Comparison of ENCODE assay signal across 10 cellular contexts in the genomic region with DNA sequence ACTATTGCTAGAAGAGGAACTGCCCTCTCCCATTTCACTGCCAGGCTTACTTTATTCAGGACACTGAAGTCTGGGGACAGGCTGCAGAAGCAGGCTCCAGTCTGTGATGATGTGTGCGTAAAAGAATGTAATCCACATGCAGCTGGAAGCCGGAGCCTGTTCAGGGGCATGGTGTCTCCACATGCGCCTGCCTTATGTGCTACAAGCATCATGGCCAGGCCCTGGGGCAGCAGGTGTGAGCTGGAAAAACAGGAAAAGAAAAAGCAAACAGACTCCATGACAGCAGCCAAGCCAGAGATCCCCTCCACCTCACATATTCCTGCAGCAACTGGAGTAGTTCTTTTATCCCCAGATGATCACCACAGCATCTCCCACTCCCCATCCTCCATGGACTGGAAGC. TPM values are rescaled to one million over a fixed set of nuclear protein-coding genes. Genes with fewer than 3 reads are reported as not detected.
DNase-seq lines count a peak whose midpoint lies in the region; ATAC-seq and TF ChIP-seq lines count a peak whose summit lies in the region.
"Had no signal": no experiment of that assay in that cellular context is flagged by ENCODE, and none has a peak within 500 bp of the region (broad histone marks: within the 10 kb centered on the region; RNA-seq: fewer than 3 reads in every experiment).

No MANE protein-coding gene starts in this region.

- H3K27ac ChIP-seq in suprapubic skin (peak overlapping the region; percentile 59), H9 (ENCODE audit: insufficient read length, low read depth, low read length) (no peak overlapping the region)

- TF ChIP-seq POLR2A in suprapubic skin (IDR thresholded peaks at IDR 0.05) = no peak

- no peak overlapping the region for H2BK12ac ChIP-seq in H9 (ENCODE audit: insufficient read length, low read depth, low read length)

- H3K79me2 ChIP-seq in H9 (ENCODE audit: insufficient read depth, low read length) = no peaks in the 10 kb centered on the region

- no peaks in the 10 kb centered on the region for H4K20me1 ChIP-seq in H9 (ENCODE audit: control insufficient read depth, insufficient read depth, insufficient read length)

- H3K9me3 Mint-ChIP-seq in WTC11 = no peaks in the 10 kb centered on the region
- H3K9me3 Mint-ChIP-seq in H9 = no peaks in the 10 kb centered on the region
- H3K9me3 Mint-ChIP-seq in activated CD4-positive, alpha-beta memory T cell treated with anti-CD3 and anti-CD28 coated beads for 36 hours = no peaks in the 10 kb centered on the region

- H3K36me3 Mint-ChIP-seq in WTC11 = no peaks in the 10 kb centered on the region
- peaks cover 0 to 3% (median 0%) of the 10 kb centered on the region in 3 experiments; a peak in 2 of 7 replicates for H3K36me3 Mint-ChIP-seq in H9 (ENCODE audit: insufficient read depth in 1 of 3, low read depth in 3 of 3)
- H3K36me3 Mint-ChIP-seq in activated CD4-positive, alpha-beta memory T cell treated with anti-CD3 and anti-CD28 coated beads for 36 hours = peaks cover 2% of the 10 kb centered on the region

- no peak overlapping the region for H3K56ac ChIP-seq in H9 (ENCODE audit: insufficient read length, low read depth, low read length)

- TF ChIP-seq CTCF in WTC11 (IDR thresholded peaks at IDR 0.05) = no peak
- TF ChIP-seq CTCF in suprapubic skin (IDR thresholded peaks at IDR 0.05) = no peak
- no peak for TF ChIP-seq CTCF in H9 (conservative IDR thresholded peaks at IDR 0.05)

- no peaks in the 10 kb centered on the region for H3K23me2 ChIP-seq in H9 (ENCODE audit: insufficient read length, low read depth, low read length, poor library complexity, severe bottlenecking)

- POLR2A ChIA-PET in WTC11 (lab: Charles Lee) = no interaction called here
- POLR2A ChIA-PET in activated CD4-positive, alpha-beta memory T cell treated with anti-CD3 and anti-CD28 coated beads for 36 hours (lab: Charles Lee) = no interaction called here

- H3T11ph ChIP-seq in H9 (ENCODE audit: low read length) = no peak overlapping the region

- H3K4me1 Mint-ChIP-seq in WTC11 (peaks cover 8% of the 10 kb centered on the region; the same call in 1 of the 2 replicates), H9 (peaks cover 10 to 14% of the 10 kb centered on the region in 2 experiments)
- H3K4me1 Mint-ChIP-seq in activated CD4-positive, alpha-beta memory T cell treated with anti-CD3 and anti-CD28 coated beads for 36 hours (ENCODE audit: low read depth) = no peaks in the 10 kb centered on the region

- H4K91ac ChIP-seq in H9 (ENCODE audit: insufficient read length, low read depth, low read length) = no peak overlapping the region

- H4K5ac ChIP-seq in H9 (ENCODE audit: insufficient read length, low read depth, low read length) = no peak overlapping the region

- no peak overlapping the region for H3K9ac ChIP-seq in H9 (ENCODE audit: extremely low read depth, insufficient read length, low read length)

- H3K27me3 Mint-ChIP-seq in WTC11 (ENCODE audit: low read depth) (no peaks in the 10 kb centered on the region), H9 (ENCODE audit: low read depth) (no peaks in the 10 kb centered on the region)
- no peaks in the 10 kb centered on the region for H3K27me3 Mint-ChIP-seq in activated CD4-positive, alpha-beta memory T cell treated with anti-CD3 and anti-CD28 coated beads for 36 hours

- H2AFZ ChIP-seq in H9 (ENCODE audit: low read length) = no peak overlapping the region

- H3K23ac ChIP-seq in H9 (ENCODE audit: insufficient read length, low read depth, low read length) = no peak overlapping the region

- CTCF ChIA-PET in WTC11 (lab: Charles Lee) = interaction anchor here (0.6 to 3.8 kb wide), 3 partner anchors 10 to 301 kb away, joined by 3 to 31 read pairs (median 4); no protein-coding TSS in a partner anchor
- CTCF ChIA-PET in activated CD4-positive, alpha-beta memory T cell treated with anti-CD3 and anti-CD28 coated beads for 36 hours (lab: Charles Lee) = interaction anchor here (2.8 kb wide), 1 partner anchor 9 kb away, joined by 15 read pairs; no protein-coding TSS in a partner anchor

- H3K9me3 ChIP-seq in suprapubic skin (no peaks in the 10 kb centered on the region), H9 (ENCODE audit: control insufficient read depth, low read depth, low read length) (no peaks in the 10 kb centered on the region)
- H3K9me3 ChIP-seq: adrenal gland had no signal

- H3K27ac Mint-ChIP-seq in WTC11 = no peak overlapping the region
- H3K27ac Mint-ChIP-seq in H9 = peak overlapping the region in 1 of 3 experiments; percentile 44; a peak in 1 of 7 replicates
- no peak overlapping the region for H3K27ac Mint-ChIP-seq in activated CD4-positive, alpha-beta memory T cell treated with anti-CD3 and anti-CD28 coated beads for 36 hours

- ATAC-seq in WTC11 = no peak; the same call in none of the 2 replicates
- ATAC-seq in left ventricle myocardium superior = peak; percentile 96

- H2AK5ac ChIP-seq in H9 (ENCODE audit: insufficient read length, low read length) = no peak overlapping the region

- H3K18ac ChIP-seq in H9 (ENCODE audit: insufficient read length, low read depth, low read length) = no peak overlapping the region

- no peak overlapping the region for H2BK15ac ChIP-seq in H9 (ENCODE audit: low read depth, low read length)

- no peak overlapping the region for H3K4ac ChIP-seq in H9 (ENCODE audit: low read depth, low read length)

- no peak overlapping the region for H2BK20ac ChIP-seq in H9 (ENCODE audit: low read depth, low read length, poor library complexity, severe bottlenecking)

- peak; percentile 34 for DNase-seq in NCI-H1092 treated with DMSO at 0.1 percent for 48 hours (lab: John Stamatoyannopoulos, UW)
- no peak for DNase-seq in NCI-H1092 (lab: John Stamatoyannopoulos, UW)
- DNase-seq in WTC11 (ENCODE audit: low spot score) = no peak
- peak; percentile 60 for DNase-seq in left ventricle myocardium superior
- no peak for DNase-seq in suprapubic skin (ENCODE audit: low spot score in 2 of 2)
- DNase-seq in central memory CD4-positive, alpha-beta T cell = no peak
- no peak for DNase-seq in H9
- DNase-seq in activated CD4-positive, alpha-beta memory T cell treated with anti-CD3 and anti-CD28 coated beads for 36 hours = no peak
- DNase-seq: 8988T, adrenal gland had no signal

- H3K4me3 ChIP-seq in suprapubic skin = no peak overlapping the region
- H3K4me3 ChIP-seq: adrenal gland had no signal

- intact Hi-C loops in left ventricle myocardium superior (cut with micrococcal nuclease) = no loop called here
- intact Hi-C loops in activated CD4-positive, alpha-beta memory T cell treated with anti-CD3 and anti-CD28 coated beads for 36 hours (cut with micrococcal nuclease) = no loop called here

- no peaks in the 10 kb centered on the region for H3K36me3 ChIP-seq in suprapubic skin
- H3K36me3 ChIP-seq: adrenal gland had no signal

- H3K4me1 ChIP-seq in suprapubic skin (peaks cover 43% of the 10 kb centered on the region), H9 (ENCODE audit: insufficient read depth, low read length) (no peaks in the 10 kb centered on the region)

- no peaks in the 10 kb centered on the region for H3K79me1 ChIP-seq in H9 (ENCODE audit: insufficient read depth, low read depth, low read length, poor library complexity, severe bottlenecking)

- H3K4me2 ChIP-seq in H9 (ENCODE audit: insufficient read depth, insufficient read length, low read length) = no peak overlapping the region

- H2BK5ac ChIP-seq in H9 (ENCODE audit: insufficient read length, low read length) = no peak overlapping the region

- H4K8ac ChIP-seq in H9 (replicated peaks; ENCODE audit: insufficient read length, low read depth, low read length) = no peak overlapping the region

- no peak overlapping the region; the same call in 1 of the 2 replicates for H3K14ac ChIP-seq in H9 (ENCODE audit: insufficient read depth, low read length)

- H3K4me3 Mint-ChIP-seq in WTC11 (no peak overlapping the region), H9 (no peak overlapping the region)
- no peak overlapping the region for H3K4me3 Mint-ChIP-seq in activated CD4-positive, alpha-beta memory T cell treated with anti-CD3 and anti-CD28 coated beads for 36 hours

- H2BK120ac ChIP-seq in H9 (ENCODE audit: low read depth, low read length, poor library complexity, severe bottlenecking) = no peak overlapping the region

- TF ChIP-seq EP300 in suprapubic skin (IDR thresholded peaks at IDR 0.05) = no peak

- H3K27me3 ChIP-seq in suprapubic skin (no peaks in the 10 kb centered on the region), H9 (ENCODE audit: insufficient read depth, low read length) (no peaks in the 10 kb centered on the region)
- H3K27me3 ChIP-seq: adrenal gland had no signal

- 25% methylated on average over 3 of the region's 3 CpGs for WGBS in suprapubic skin
- WGBS in H9 (ENCODE audit: extremely low coverage, insufficient read length, low lambda C conversion rate) = no CpG with 5 or more reads among the region's 3 CpGs

TF ChIP-seq in WTC11, 78 proteins besides CTCF, POLR2A, EP300 and RAD21 (continues in another document):
- TF ChIP-seq, protein P1, sequence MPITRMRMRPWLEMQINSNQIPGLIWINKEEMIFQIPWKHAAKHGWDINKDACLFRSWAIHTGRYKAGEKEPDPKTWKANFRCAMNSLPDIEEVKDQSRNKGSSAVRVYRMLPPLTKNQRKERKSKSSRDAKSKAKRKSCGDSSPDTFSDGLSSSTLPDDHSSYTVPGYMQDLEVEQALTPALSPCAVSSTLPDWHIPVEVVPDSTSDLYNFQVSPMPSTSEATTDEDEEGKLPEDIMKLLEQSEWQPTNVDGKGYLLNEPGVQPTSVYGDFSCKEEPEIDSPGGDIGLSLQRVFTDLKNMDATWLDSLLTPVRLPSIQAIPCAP (CRISPR knock-in tag; IDR thresholded peaks at IDR 0.05) = no peak

RNA-seq across cellular contexts. Expression of gene ARFGAP2, which starts 33.4 kb away (rescaled TPM):
- total RNA-seq in WTC11 (2021) (55.7 to 73.0 TPM (median 60.5 TPM) in 3 replicates), left ventricle myocardium superior (48.0 TPM), suprapubic skin (100 to 1,000 TPM; 178 to 248 (median 201) TPM), H9 (2021) (65.1 and 72.3 TPM in 2 replicates)
- total RNA-seq in activated CD4-positive, alpha-beta memory T cell treated with anti-CD3 and anti-CD28 coated beads for 36 hours = 10 to 100 TPM; 66.5 to 66.6 TPM

RNA-seq across cellular contexts. Expression of gene PACSIN3, which starts 42.9 kb away (rescaled TPM):
- total RNA-seq in WTC11 (2021) (74.5 to 77.1 TPM (median 76.8 TPM) in 3 replicates), left ventricle myocardium superior (150 TPM), suprapubic skin (10 to 100 TPM; 42.5 to 59.3 (median 53.5) TPM), H9 (2021) (62.2 and 63.0 TPM in 2 replicates)
- total RNA-seq in activated CD4-positive, alpha-beta memory T cell treated with anti-CD3 and anti-CD28 coated beads for 36 hours = 1 to 10 TPM; 5.3 to 6.0 TPM

Comparison
In these comparisons a context has a peak if more than half of its experiments do, and no peak if none do; other contexts are left out.
1. DNase-seq: peak in NCI-H1092 treated with DMSO at 0.1 percent for 48 hours (single experiment) and left ventricle myocardium superior (single experiment); none in NCI-H1092 (single experiment), WTC11 (single experiment), suprapubic skin (0 of 2), central memory CD4-positive, alpha-beta T cell (single experiment), H9 (single experiment) and activated CD4-positive, alpha-beta memory T cell treated with anti-CD3 and anti-CD28 coated beads for 36 hours (single experiment).